In genomic region chr20:56111951-56112730, GRCh38 we compare ENCODE assay signal across 33 cellular contexts.
DNase-seq lines count a peak whose midpoint lies in the region; ATAC-seq, FAIRE-seq and TF ChIP-seq lines count a peak whose summit lies in the region.
"Had no signal": no experiment of that assay in that cellular context is flagged by ENCODE, and none has a peak within 500 bp of the region (broad histone marks: within the 10 kb centered on the region; RNA-seq: fewer than 3 reads in every experiment).

No MANE protein-coding gene starts in this region.

- 70 to 78% (median 71%) methylated on average over 9 of the region's 9 CpGs for WGBS in heart left ventricle, 4 donors

- H3K9me3 Mint-ChIP-seq in progenitor cell of endocrine pancreas (ENCODE audit: low read depth), result peaks cover 62% of the 10 kb centered on the region
- H3K9me3 Mint-ChIP-seq: activated CD8-positive, alpha-beta T cell treated with anti-CD3 and anti-CD28 coated beads for 36 hours; activated naive CD4-positive, alpha-beta T cell treated with anti-CD3 and anti-CD28 coated beads, Interleukin-2, amount 50 U/mL, for 24 hours had no signal

- H3K27me3 ChIP-seq in heart left ventricle, result no peaks in the 10 kb centered on the region
- no peaks in the 10 kb centered on the region for H3K27me3 ChIP-seq in dorsolateral prefrontal cortex
- H3K27me3 ChIP-seq: cardiac muscle cell, left lung, upper lobe of right lung had no signal

- TF ChIP-seq CTCF in heart left ventricle (IDR thresholded peaks at IDR 0.05) (no peak), dorsolateral prefrontal cortex (IDR thresholded peaks at IDR 0.05 in 54 of 56, conservative IDR thresholded peaks at IDR 0.05 in 2 of 56; ENCODE audit: low read depth in 1 of 56, partially characterized antibody in 56 of 56) (peak in 1 of 56 donors; percentile 12), progenitor cell of endocrine pancreas (IDR thresholded peaks at IDR 0.05; ENCODE audit: unreplicated experiment) (no peak)

- no peak overlapping the region for H3K4me3 Mint-ChIP-seq in progenitor cell of endocrine pancreas (ENCODE audit: low read depth)
- H3K4me3 Mint-ChIP-seq: activated CD8-positive, alpha-beta T cell treated with anti-CD3 and anti-CD28 coated beads for 36 hours; activated naive CD4-positive, alpha-beta T cell treated with anti-CD3 and anti-CD28 coated beads, Interleukin-2, amount 50 U/mL, for 24 hours; activated T-helper 17 cell treated with anti-CD3 and anti-CD28 coated beads, Interleukin-2, amount 50 U/mL, for 72 hours; CD4-positive, alpha-beta T cell; GM23338; T-helper 1 cell treated with Interleukin-12 subunit alpha and Interleukin-12 subunit beta and Interleukin-4 antibody, amounts not matched to agents 30 μg/mL and 1 μg/mL, for 36 hours had no signal

- DNase-seq in heart left ventricle, result peak in 1 of 5 donors; percentile 8
- no peak for DNase-seq in Right ventricle myocardium inferior (ENCODE audit: missing footprints)
- peak in 6 of 10 donors; percentile 41 to 70 (median 56) for DNase-seq in dorsolateral prefrontal cortex
- peak; percentile 31 for DNase-seq in occipital lobe (lab: John Stamatoyannopoulos, UW)
- DNase-seq in progenitor cell of endocrine pancreas (ENCODE audit: low spot score, unreplicated experiment), result no peak
- DNase-seq in GM12891 (ENCODE audit: insufficient read length, low spot score), result no peak
- DNase-seq: 8988T; activated CD4-positive, alpha-beta T cell treated with anti-CD3 and anti-CD28 coated beads for 1 hour; activated CD8-positive, alpha-beta T cell treated with anti-CD3 and anti-CD28 coated beads for 36 hours; CD4-positive, alpha-beta T cell; EL; foreskin fibroblast; left lung; naive B cell; NCI-H1417 treated with DMSO at 0.1 percent for 48 hours; NCI-H2081; NCI-H2227 treated with DMSO at 0.1 percent for 48 hours; retina; SK-N-SH; small intestine; stimulated activated CD8-positive, alpha-beta memory T cell treated with anti-CD3 and anti-CD28 coated beads, Interleukin-4, amount 100 ng/mL, for 48 hours; upper lobe of right lung had no signal

- H3K27ac ChIP-seq in heart left ventricle (no peak overlapping the region), dorsolateral prefrontal cortex (peak overlapping the region in 46 of 59 donors; percentile 1 to 89 (median 66))
- H3K27ac ChIP-seq: cardiac muscle cell, coronary artery, left lung, RWPE1, upper lobe of right lung had no signal

- H3K4me1 ChIP-seq in heart left ventricle, result no peaks in the 10 kb centered on the region
- H3K4me1 ChIP-seq: left lung, upper lobe of right lung had no signal

- TF ChIP-seq POLR2A in heart left ventricle (IDR thresholded peaks at IDR 0.05) (no peak), GM12891 (IDR thresholded peaks at IDR 0.05; ENCODE audit: low read depth, low read length) (no peak)

- H3K4me1 Mint-ChIP-seq in progenitor cell of endocrine pancreas (ENCODE audit: low read depth), result no peaks in the 10 kb centered on the region
- H3K4me1 Mint-ChIP-seq: activated naive CD4-positive, alpha-beta T cell treated with anti-CD3 and anti-CD28 coated beads, Interleukin-2, amount 50 U/mL, for 24 hours; activated T-helper 17 cell treated with anti-CD3 and anti-CD28 coated beads, Interleukin-2, amount 50 U/mL, for 72 hours; GM23338; naive B cell had no signal

- no peaks in the 10 kb centered on the region for H3K36me3 Mint-ChIP-seq in progenitor cell of endocrine pancreas (ENCODE audit: insufficient read depth)
- H3K36me3 Mint-ChIP-seq: activated naive CD4-positive, alpha-beta T cell treated with anti-CD3 and anti-CD28 coated beads, Interleukin-2, amount 50 U/mL, for 24 hours; naive B cell had no signal

- intact Hi-C loops in heart left ventricle (cut with DNase I) (no loop called here), Right ventricle myocardium inferior (cut with DNase I) (no loop called here), dorsolateral prefrontal cortex (cut with DNase I) (no loop called here)

- H3K36me3 ChIP-seq in heart left ventricle, result no peaks in the 10 kb centered on the region
- H3K36me3 ChIP-seq: cardiac muscle cell, left lung, upper lobe of right lung had no signal

- H3K27me3 Mint-ChIP-seq in progenitor cell of endocrine pancreas, result no peaks in the 10 kb centered on the region
- H3K27me3 Mint-ChIP-seq: activated CD8-positive, alpha-beta T cell treated with anti-CD3 and anti-CD28 coated beads for 36 hours; activated T-helper 17 cell treated with anti-CD3 and anti-CD28 coated beads, Interleukin-2, amount 50 U/mL, for 72 hours; CD4-positive, alpha-beta T cell; naive B cell had no signal

- peak in 3 of 4 donors; percentile 32 to 50 (median 48) for ATAC-seq in heart left ventricle
- no peak for ATAC-seq in Right ventricle myocardium inferior
- no peak for ATAC-seq in GM18498 (IDR thresholded peaks at IDR 0.05; ENCODE audit: unreplicated experiment)
- no peak for ATAC-seq in GM18867 (IDR thresholded peaks at IDR 0.05; ENCODE audit: unreplicated experiment)
- ATAC-seq: activated CD8-positive, alpha-beta T cell treated with anti-CD3 and anti-CD28 coated beads for 36 hours; activated T-helper 17 cell treated with anti-CD3 and anti-CD28 coated beads, Interleukin-2, amount 50 U/mL, for 72 hours; GM12878; GM23338; left lung; upper lobe of right lung had no signal

- H3K27ac Mint-ChIP-seq in progenitor cell of endocrine pancreas, result no peak overlapping the region
- H3K27ac Mint-ChIP-seq: activated CD8-positive, alpha-beta T cell treated with anti-CD3 and anti-CD28 coated beads for 36 hours; activated naive CD4-positive, alpha-beta T cell treated with anti-CD3 and anti-CD28 coated beads, Interleukin-2, amount 50 U/mL, for 24 hours; activated T-helper 17 cell treated with anti-CD3 and anti-CD28 coated beads, Interleukin-2, amount 50 U/mL, for 72 hours; CD4-positive, alpha-beta T cell; GM23338; naive B cell; T-helper 1 cell treated with Interleukin-12 subunit alpha and Interleukin-12 subunit beta and Interleukin-4 antibody, amounts not matched to agents 30 μg/mL and 1 μg/mL, for 36 hours had no signal

- peaks cover 0 to 9% (median 0%) of the 10 kb centered on the region in 12 donors for H3K9me3 ChIP-seq in heart left ventricle
- H3K9me3 ChIP-seq: SK-N-SH, upper lobe of right lung had no signal

- no peak for FAIRE-seq in GM12891 (lab: Jason Lieb, UNC)
- FAIRE-seq: GM12878, islet of Langerhans, small intestine had no signal

- no peak overlapping the region for H3K4me3 ChIP-seq in heart left ventricle
- peak overlapping the region in 5 of 59 donors; percentile 5 to 34 (median 7) for H3K4me3 ChIP-seq in dorsolateral prefrontal cortex
- H3K4me3 ChIP-seq: cardiac muscle cell, coronary artery, GM12878, GM23338, left lung, upper lobe of right lung had no signal

TF ChIP-seq in GM12891, 5 proteins besides CTCF, POLR2A, EP300 and RAD21:
- TF ChIP-seq TAF1 (IDR thresholded peaks at IDR 0.05; ENCODE audit: low read depth, low read length) (no peak), PAX5 (IDR thresholded peaks at IDR 0.05; ENCODE audit: insufficient read depth, low read length, severe bottlenecking) (no peak), SPI1 (IDR thresholded peaks at IDR 0.05; ENCODE audit: low read depth, low read length) (no peak), POLR2AphosphoS5 (IDR thresholded peaks at IDR 0.05; ENCODE audit: low read depth, low read length) (no peak), POU2F2 (IDR thresholded peaks at IDR 0.05; ENCODE audit: low read depth, low read length) (no peak)

Comparison
In these comparisons a context has a peak if more than half of its experiments do, and no peak if none do; other contexts are left out.
1. ATAC-seq: peak in heart left ventricle (3 of 4); none in Right ventricle myocardium inferior (single experiment), GM18498 (single experiment) and GM18867 (single experiment).
2. DNase-seq: peak in dorsolateral prefrontal cortex (6 of 10) and occipital lobe (single experiment); none in Right ventricle myocardium inferior (single experiment), progenitor cell of endocrine pancreas (single experiment) and GM12891 (single experiment).
3. H3K27ac ChIP-seq: peak in dorsolateral prefrontal cortex (46 of 59); none in heart left ventricle (0 of 12).